In genomic region chr3:3800685-3801509, GRCh38 we compare ENCODE assay signal across 9 cellular contexts. TPM values are rescaled to one million over a fixed set of nuclear protein-coding genes. Genes with fewer than 3 reads are reported as not detected.
DNase-seq lines count a peak whose midpoint lies in the region; ATAC-seq and TF ChIP-seq lines count a peak whose summit lies in the region.
"Had no signal": no experiment of that assay in that cellular context is flagged by ENCODE, and none has a peak within 500 bp of the region (broad histone marks: within the 10 kb centered on the region; RNA-seq: fewer than 3 reads in every experiment).

No MANE protein-coding gene starts in this region.

- H3K36me3 Mint-ChIP-seq in CD14-positive monocyte (peaks cover 6% of the 10 kb centered on the region in 2 donors), T-cell (no peaks in the 10 kb centered on the region)

- H3K9me3 Mint-ChIP-seq in CD14-positive monocyte (peaks cover 1 to 21% (median 8%) of the 10 kb centered on the region in 7 donors), T-cell (no peaks in the 10 kb centered on the region)

- H3K27ac ChIP-seq in cardiac muscle cell, result no peak overlapping the region

- H3K4me1 Mint-ChIP-seq in CD14-positive monocyte, result peaks cover 28% of the 10 kb centered on the region
- H3K4me1 Mint-ChIP-seq in T-cell, result peaks cover 11 to 25% (median 20%) of the 10 kb centered on the region in 3 donors

- peak overlapping the region; percentile 58 to 85 for H3K4me3 Mint-ChIP-seq in CD14-positive monocyte
- peak overlapping the region in 2 of 3 donors; percentile 81 to 92 for H3K4me3 Mint-ChIP-seq in T-cell

- DNase-seq in CD14-positive monocyte (ENCODE audit: low spot score) (no peak), T-cell (peak in 1 of 34 experiments; percentile 0), cardiac muscle cell (ENCODE audit: low read depth in 1 of 2, low spot score in 1 of 2) (peak in 1 of 2 donors; percentile 47), omental fat pad (ENCODE audit: low spot score) (no peak), DMS79 (lab: John Stamatoyannopoulos, UW) (no peak)
- DNase-seq: stimulated activated CD4-positive, alpha-beta T cell treated with anti-CD3 and anti-CD28 coated beads, Interleukin-12 subunit alpha, Interleukin-12 subunit beta, amount 100 ng/mL, for 4 hours had no signal

- H3K36me3 ChIP-seq in cardiac muscle cell, result no peaks in the 10 kb centered on the region

- peaks cover 68% of the 10 kb centered on the region for H3K27me3 ChIP-seq in cardiac muscle cell

- ATAC-seq in T-cell (replicated peaks in 1 of 4) (no peak), omental fat pad (ENCODE audit: low FRiP score) (peak; percentile 18), HG03342 (IDR thresholded peaks at IDR 0.05; ENCODE audit: unreplicated experiment) (no peak), GM21423 (IDR thresholded peaks at IDR 0.05; ENCODE audit: unreplicated experiment) (no peak), HG03045 (IDR thresholded peaks at IDR 0.05; ENCODE audit: unreplicated experiment) (no peak)

- CTCF ChIA-PET in T-cell (lab: Charles Lee), result no interaction called here

- H3K4me3 ChIP-seq in cardiac muscle cell, result peak overlapping the region; percentile 49

- TF ChIP-seq CTCF in CD14-positive monocyte (IDR thresholded peaks at IDR 0.05) (no peak), cardiac muscle cell (IDR thresholded peaks at IDR 0.05; ENCODE audit: low read depth, low read length) (no peak), omental fat pad (IDR thresholded peaks at IDR 0.05) (no peak)

- POLR2A ChIA-PET in T-cell (lab: Charles Lee), result no interaction called here

- intact Hi-C loops in CD14-positive monocyte (cut with micrococcal nuclease), result no loop called here

- H3K27me3 Mint-ChIP-seq in CD14-positive monocyte (ENCODE audit: low read depth in 3 of 3) (peaks cover 61 to 65% (median 61%) of the 10 kb centered on the region in 3 donors), T-cell (peaks cover 18 to 43% of the 10 kb centered on the region in 2 donors)

- H3K9me3 ChIP-seq in cardiac muscle cell (ENCODE audit: low read depth), result no peaks in the 10 kb centered on the region

- H3K4me1 ChIP-seq in cardiac muscle cell (ENCODE audit: low read depth), result peaks cover 3% of the 10 kb centered on the region

- no peak overlapping the region for H3K27ac Mint-ChIP-seq in CD14-positive monocyte
- no peak overlapping the region for H3K27ac Mint-ChIP-seq in T-cell

RNA-seq across cellular contexts. Expression of gene LRRN1, which starts 1.7 kb away (rescaled TPM):
- polyA plus RNA-seq in CD14-positive monocyte (not detected), cardiac muscle cell (2.0 and 6.0 TPM in 2 replicates)
- total RNA-seq in T-cell (1 to 10 TPM in 3 of 5 donors, under 1 TPM in 2; 0.20 to 7.8 (median 1.2) TPM), cardiac muscle cell (0.85 and 3.0 TPM in 2 replicates), omental fat pad (1 to 10 TPM in 2 of 4 donors, under 1 TPM in 2; 0.32 to 4.7 (median 1.2) TPM)
